In the genomic region with DNA sequence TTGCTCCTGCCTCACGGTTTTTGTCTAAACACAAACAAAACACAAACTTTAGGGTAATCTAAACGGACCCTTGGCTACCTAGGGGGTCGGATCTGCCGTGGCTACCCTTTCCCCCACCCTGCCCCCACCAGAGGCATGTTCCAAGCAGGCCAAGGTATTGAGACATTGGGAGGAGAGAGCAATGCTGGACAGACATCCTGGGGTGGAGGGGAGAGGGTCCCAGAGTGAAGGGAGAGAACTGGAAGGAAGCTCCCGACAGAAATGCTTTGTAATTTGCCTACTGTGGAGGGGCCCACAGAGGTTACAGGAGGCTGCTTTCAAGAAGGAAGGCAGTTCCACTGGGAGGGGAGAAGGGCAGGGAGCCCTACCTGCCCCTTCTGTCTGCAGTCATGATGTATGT, we compare ENCODE assay signal across 1 cellular context.
TF ChIP-seq lines count a peak whose summit lies in the region.

No MANE protein-coding gene starts in this region.

TF ChIP-seq in WTC11, 78 proteins besides CTCF, POLR2A, EP300 and RAD21 (continued from another document):
- TF ChIP-seq, protein P1, sequence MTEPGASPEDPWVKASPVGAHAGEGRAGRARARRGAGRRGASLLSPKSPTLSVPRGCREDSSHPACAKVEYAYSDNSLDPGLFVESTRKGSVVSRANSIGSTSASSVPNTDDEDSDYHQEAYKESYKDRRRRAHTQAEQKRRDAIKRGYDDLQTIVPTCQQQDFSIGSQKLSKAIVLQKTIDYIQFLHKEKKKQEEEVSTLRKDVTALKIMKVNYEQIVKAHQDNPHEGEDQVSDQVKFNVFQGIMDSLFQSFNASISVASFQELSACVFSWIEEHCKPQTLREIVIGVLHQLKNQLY (CRISPR knock-in tag; IDR thresholded peaks at IDR 0.05), result no peak
TF ChIP-seq in WTC11: peak in this region for 0.
